Comparison of ENCODE assay signal across 1 cellular context in the genomic region with DNA sequence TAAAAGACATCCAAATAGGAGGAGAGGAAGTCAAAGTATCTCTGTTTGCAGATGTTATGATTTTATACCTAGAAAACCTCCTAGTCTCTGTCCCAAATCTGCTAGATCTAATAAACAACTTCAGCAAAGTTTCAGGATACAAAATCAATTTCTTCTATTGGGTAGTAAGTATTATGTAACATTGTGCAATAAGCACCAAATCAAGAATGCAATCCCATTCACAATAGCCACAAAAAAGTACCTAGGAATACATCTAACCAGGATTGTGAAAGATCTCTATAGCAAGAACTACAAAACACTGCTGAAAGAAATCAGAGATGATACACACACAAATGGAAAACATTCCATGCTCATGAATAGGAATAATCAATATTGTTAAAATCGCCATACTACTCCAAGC.
A peak's percentile ranks its signal among the peaks of the same experiment; 100 is the strongest.
TF ChIP-seq lines count a peak whose summit lies in the region.

No MANE protein-coding gene starts in this region.

TF ChIP-seq in HepG2, 621 proteins besides CTCF, POLR2A, EP300 and RAD21:
- TF ChIP-seq CEBPB (IDR thresholded peaks at IDR 0.05; ENCODE audit: borderline replicate concordance, low read depth, low read length) = peak; percentile 47; the same call in 1 of the 2 replicates
- TF ChIP-seq ZNF530 (CRISPR knock-in tag; IDR thresholded peaks at IDR 0.05; ENCODE audit: low read depth) = no peak
- no peak for TF ChIP-seq ATF1 (CRISPR knock-in tag; IDR thresholded peaks at IDR 0.05)
- TF ChIP-seq PTBP1 (IDR thresholded peaks at IDR 0.05; ENCODE audit: low read depth, low read length, poor library complexity, severe bottlenecking) = no peak
- TF ChIP-seq GATAD1 (CRISPR knock-in tag; IDR thresholded peaks at IDR 0.05) = no peak
